In the genomic region with DNA sequence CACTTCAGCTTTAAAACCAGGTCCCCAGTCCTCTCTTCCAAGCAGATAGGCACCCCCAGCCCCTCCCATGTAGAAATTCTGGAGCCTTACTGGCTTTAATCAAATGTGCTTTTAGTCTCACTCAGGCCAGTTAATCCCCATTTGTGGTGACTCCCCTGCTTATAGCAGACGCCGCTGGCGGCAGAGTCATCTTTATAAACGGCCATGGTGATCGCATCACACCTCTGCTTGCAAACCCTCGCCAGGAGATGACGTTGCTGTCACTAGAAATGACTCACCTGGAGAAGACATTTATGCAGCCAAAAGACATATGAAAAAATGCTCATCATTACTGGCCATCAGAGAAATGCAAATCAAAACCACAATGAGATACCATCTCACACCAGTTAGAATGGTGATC, we compare ENCODE assay signal across 24 cellular contexts.
"Had no signal": no experiment of that assay in that cellular context is flagged by ENCODE, and none has a peak within 500 bp of the region (broad histone marks: within the 10 kb centered on the region; RNA-seq: fewer than 3 reads in every experiment).

No MANE protein-coding gene starts in this region.

- H3K4me1 Mint-ChIP-seq: activated naive CD8-positive, alpha-beta T cell treated with anti-CD3 and anti-CD28 coated beads, Interleukin-2, amount 10 ng/mL, durations not matched to agents 7 days and 5 days; memory B cell; nephron had no signal

- H3K27ac Mint-ChIP-seq: activated naive CD4-positive, alpha-beta T cell treated with anti-CD3 and anti-CD28 coated beads for 36 hours; activated naive CD8-positive, alpha-beta T cell treated with anti-CD3 and anti-CD28 coated beads, Interleukin-2, amount 10 ng/mL, durations not matched to agents 7 days and 5 days; memory B cell; nephron; stimulated activated naive CD8-positive, alpha-beta T cell treated with anti-CD3 and anti-CD28 coated beads, Interleukin-15, Interleukin-2, amounts not matched to agents 100 ng/mL and 50 ng/mL, for 24 hours had no signal

- H3K27me3 Mint-ChIP-seq: activated naive CD8-positive, alpha-beta T cell treated with anti-CD3 and anti-CD28 coated beads, Interleukin-2, amount 10 ng/mL, durations not matched to agents 7 days and 5 days; memory B cell; stimulated activated naive CD8-positive, alpha-beta T cell treated with anti-CD3 and anti-CD28 coated beads, Interleukin-15, Interleukin-2, amounts not matched to agents 100 ng/mL and 50 ng/mL, for 24 hours had no signal

- H3K9me3 ChIP-seq: neutrophil, ovary, psoas muscle, tibial artery had no signal

- H3K27ac ChIP-seq: coronary artery, epithelial cell of prostate, heart left ventricle, neutrophil, ovary, psoas muscle, tibial artery had no signal

- H3K4me3 ChIP-seq: coronary artery, heart left ventricle, ovary, psoas muscle, tibial artery had no signal

- H3K4me1 ChIP-seq: heart left ventricle, psoas muscle, tibial artery had no signal

- DNase-seq: activated CD4-positive, alpha-beta T cell treated with anti-CD3 and anti-CD28 coated beads for 4 hours; activated CD4-positive, alpha-beta T cell treated with anti-CD3 and anti-CD28 coated beads, Interleukin-2, amount 50 U/mL, for 48 hours; activated CD4-positive, CD25-positive, alpha-beta regulatory T cell; activated CD8-positive, alpha-beta memory T cell treated with anti-CD3 and anti-CD28 coated beads, Interleukin-2, amount 50 U/mL, for 48 hours; activated naive CD4-positive, alpha-beta T cell treated with anti-CD3 and anti-CD28 coated beads for 36 hours; activated naive CD8-positive, alpha-beta T cell treated with anti-CD3 and anti-CD28 coated beads, Interleukin-2, amount 10 ng/mL, durations not matched to agents 7 days and 5 days; activated T-cell treated with anti-CD3 and anti-CD28 coated beads, Interleukin-2, amount 50 U/mL, for 48 hours; amygdala; cerebellar nuclear complex; heart left ventricle; left colon; ovary; psoas muscle; right cardiac atrium; stimulated activated CD4-positive, alpha-beta T cell treated with anti-CD3 and anti-CD28 coated beads, Interleukin-12 subunit alpha, Interleukin-12 subunit beta, amount 100 ng/mL, for 4 hours; stimulated activated CD4-positive, alpha-beta T cell treated with anti-CD3 and anti-CD28 coated beads, Interleukin-4, amount 100 ng/mL, for 4 hours; T-helper 9 cell; tibial artery had no signal

- H3K4me3 Mint-ChIP-seq: activated naive CD4-positive, alpha-beta T cell treated with anti-CD3 and anti-CD28 coated beads for 36 hours; activated naive CD8-positive, alpha-beta T cell treated with anti-CD3 and anti-CD28 coated beads, Interleukin-2, amount 10 ng/mL, durations not matched to agents 7 days and 5 days; memory B cell; nephron; stimulated activated naive CD8-positive, alpha-beta T cell treated with anti-CD3 and anti-CD28 coated beads, Interleukin-15, Interleukin-2, amounts not matched to agents 100 ng/mL and 50 ng/mL, for 24 hours had no signal

- ATAC-seq: heart left ventricle, left colon, psoas muscle, right cardiac atrium had no signal

- H3K36me3 Mint-ChIP-seq: activated naive CD8-positive, alpha-beta T cell treated with anti-CD3 and anti-CD28 coated beads, Interleukin-2, amount 10 ng/mL, durations not matched to agents 7 days and 5 days; memory B cell had no signal

- H3K36me3 ChIP-seq: heart left ventricle, neutrophil, ovary, tibial artery had no signal

- H3K9me3 Mint-ChIP-seq: activated naive CD4-positive, alpha-beta T cell treated with anti-CD3 and anti-CD28 coated beads for 36 hours; activated naive CD8-positive, alpha-beta T cell treated with anti-CD3 and anti-CD28 coated beads, Interleukin-2, amount 10 ng/mL, durations not matched to agents 7 days and 5 days; memory B cell; nephron; stimulated activated naive CD8-positive, alpha-beta T cell treated with anti-CD3 and anti-CD28 coated beads, Interleukin-15, Interleukin-2, amounts not matched to agents 100 ng/mL and 50 ng/mL, for 24 hours had no signal

- H3K27me3 ChIP-seq: heart left ventricle, neutrophil, ovary, tibial artery had no signal
